In genomic region chr11:73465019-73465675, GRCh38 we compare ENCODE assay signal across 1 cellular context.
TF ChIP-seq lines count a peak whose summit lies in the region.

No MANE protein-coding gene starts in this region.

TF ChIP-seq in SK-N-SH, 30 proteins besides CTCF, POLR2A, EP300 and RAD21 (continued from another document):
- TF ChIP-seq PBX3 (IDR thresholded peaks at IDR 0.05) (peak; percentile 73), JUND (IDR thresholded peaks at IDR 0.05) (0 out of 2 replicates have a peak, but pooled peaks have one; percentile 5)
TF ChIP-seq in SK-N-SH: peak in this region for 6.
